ENCODE assay signal across 2 cellular contexts in genomic region chr4:75423029-75423428, GRCh38.
A peak's percentile ranks its signal among the peaks of the same experiment; 100 is the strongest.
TF ChIP-seq lines count a peak whose summit lies in the region.

No MANE protein-coding gene starts in this region.

TF ChIP-seq in IMR-90, 13 proteins besides CTCF, POLR2A, EP300 and RAD21:
- TF ChIP-seq FOS (IDR thresholded peaks at IDR 0.05; ENCODE audit: low read depth, low read length) (no peak), MAFK (IDR thresholded peaks at IDR 0.05; ENCODE audit: low read depth, low read length) (peak; percentile 88)

TF ChIP-seq in H1, 55 proteins besides CTCF, POLR2A, EP300 and RAD21:
- no peak for TF ChIP-seq TEAD4 (IDR thresholded peaks at IDR 0.05; ENCODE audit: low read depth, low read length)
- TF ChIP-seq MAFK (IDR thresholded peaks at IDR 0.05; ENCODE audit: low read depth, low read length), result peak; percentile 57; the same call in 1 of the 2 replicates
TF ChIP-seq in H1: peak in this region for 1.
